In genomic region chr17:8220783-8221662, GRCh38 we compare ENCODE assay signal across 8 cellular contexts. TPM values are rescaled to one million over a fixed set of nuclear protein-coding genes. Genes with fewer than 3 reads are reported as not detected.
DNase-seq lines count a peak whose midpoint lies in the region; TF ChIP-seq lines count a peak whose summit lies in the region.

No MANE protein-coding gene starts in this region.

- H3F3A ChIP-seq in neural progenitor cell (ENCODE audit: low read depth) = peaks cover 55% of the 10 kb centered on the region

- H3K9me3 ChIP-seq in neural progenitor cell (ENCODE audit: low read depth) = no peaks in the 10 kb centered on the region

- TF ChIP-seq CTCF in GM10248 (IDR thresholded peaks at IDR 0.05; ENCODE audit: control extremely low read depth, extremely low read depth, low read depth, missing control alignments) (no peak), neural progenitor cell (IDR thresholded peaks at IDR 0.05) (peak; percentile 4)

- H3K4me2 ChIP-seq in neural progenitor cell = peak overlapping the region; percentile 87

- no peaks in the 10 kb centered on the region for H3K27me3 ChIP-seq in neural progenitor cell

- no peaks in the 10 kb centered on the region for H3K4me1 ChIP-seq in neural progenitor cell

- H3K36me3 ChIP-seq in neural progenitor cell = no peaks in the 10 kb centered on the region

- peaks cover 10% of the 10 kb centered on the region for H3K36me3 Mint-ChIP-seq in neural progenitor cell
- peaks cover 12% of the 10 kb centered on the region for H3K36me3 Mint-ChIP-seq in stimulated activated naive CD8-positive, alpha-beta T cell treated with anti-CD3 and anti-CD28 coated beads, Interleukin-15, Interleukin-2, amounts not matched to agents 100 ng/mL and 50 ng/mL, for 24 hours (ENCODE audit: low read depth)

- H3K4me1 Mint-ChIP-seq in neural progenitor cell = peaks cover 42% of the 10 kb centered on the region
- peaks cover 49% of the 10 kb centered on the region for H3K4me1 Mint-ChIP-seq in stimulated activated naive CD8-positive, alpha-beta T cell treated with anti-CD3 and anti-CD28 coated beads, Interleukin-15, Interleukin-2, amounts not matched to agents 100 ng/mL and 50 ng/mL, for 24 hours (ENCODE audit: low read depth)

- POLR2A ChIA-PET in GM10248 (lab: Yijun Ruan, JAX) = interaction anchor here (0.7 to 3.9 kb wide), 8 partner anchors 11 to 102 kb away, joined by 3 to 27 read pairs (median 4); partner anchors contain the start of genes ALOXE3, AURKB, BORCS6 and CTC1

- peaks cover 21% of the 10 kb centered on the region for H3K9me3 Mint-ChIP-seq in neural progenitor cell
- H3K9me3 Mint-ChIP-seq in stimulated activated naive CD8-positive, alpha-beta T cell treated with anti-CD3 and anti-CD28 coated beads, Interleukin-15, Interleukin-2, amounts not matched to agents 100 ng/mL and 50 ng/mL, for 24 hours = no peaks in the 10 kb centered on the region

- H3K27me3 Mint-ChIP-seq in neural progenitor cell (ENCODE audit: insufficient read depth, low read depth) = peaks cover 34% of the 10 kb centered on the region
- peaks cover 7% of the 10 kb centered on the region for H3K27me3 Mint-ChIP-seq in stimulated activated naive CD8-positive, alpha-beta T cell treated with anti-CD3 and anti-CD28 coated beads, Interleukin-15, Interleukin-2, amounts not matched to agents 100 ng/mL and 50 ng/mL, for 24 hours

- peak overlapping the region; percentile 91 for H3K4me3 ChIP-seq in neural progenitor cell

- peaks cover 5% of the 10 kb centered on the region for H4K20me1 ChIP-seq in neural progenitor cell (ENCODE audit: low read depth)

- no peak overlapping the region for H3K27ac ChIP-seq in neural progenitor cell

- H3K4me3 Mint-ChIP-seq in neural progenitor cell = peak overlapping the region; percentile 98
- H3K4me3 Mint-ChIP-seq in stimulated activated naive CD8-positive, alpha-beta T cell treated with anti-CD3 and anti-CD28 coated beads, Interleukin-15, Interleukin-2, amounts not matched to agents 100 ng/mL and 50 ng/mL, for 24 hours = peak overlapping the region; percentile 97

- no peaks in the 10 kb centered on the region for H3K79me2 ChIP-seq in neural progenitor cell (ENCODE audit: low read depth)

- peak overlapping the region; percentile 85 for H2AFZ ChIP-seq in neural progenitor cell (replicated peaks)

- peak overlapping the region; percentile 100 for H3K27ac Mint-ChIP-seq in neural progenitor cell
- H3K27ac Mint-ChIP-seq in stimulated activated naive CD8-positive, alpha-beta T cell treated with anti-CD3 and anti-CD28 coated beads, Interleukin-15, Interleukin-2, amounts not matched to agents 100 ng/mL and 50 ng/mL, for 24 hours = peak overlapping the region; percentile 99

- CTCF ChIA-PET in GM10248 (lab: Yijun Ruan, JAX) = interaction anchor here (0.6 to 4.0 kb wide), 15 partner anchors 10 to 162 kb away, joined by 3 to 30 read pairs (median 4); partner anchors contain the start of genes ALOXE3, AURKB, BORCS6 and CTC1

- no peak overlapping the region for H3K9ac ChIP-seq in neural progenitor cell

- peak; percentile 70 for DNase-seq in GM10248 (ENCODE audit: extremely low spot score)
- DNase-seq in NAMALWA (ENCODE audit: low spot score) = peak; percentile 84
- peak; percentile 96 for DNase-seq in SK-N-DZ (ENCODE audit: low spot score)
- DNase-seq in activated naive CD4-positive, alpha-beta T cell treated with Interleukin-2 at 50 U/mL for 16 hours = peak; percentile 90
- DNase-seq in foreskin melanocyte = peak; percentile 92
- DNase-seq in neural progenitor cell (ENCODE audit: low spot score) = peak; percentile 94
- DNase-seq in GM19238 (ENCODE audit: insufficient read length, low spot score) = no peak

RNA-seq across cellular contexts. Expression of gene AURKB, which starts 10.6 kb away (rescaled TPM):
- 408 and 427 TPM in 2 replicates for polyA plus RNA-seq in SK-N-DZ (2014; cell fraction: cytosol; rRNA removed)
- polyA plus RNA-seq in SK-N-DZ (2014; cell fraction: nucleus; rRNA removed) = 463 and 597 TPM in 2 replicates
- total RNA-seq in neural progenitor cell (ENCODE audit: low replicate concordance) = 149 and 156 TPM in 2 replicates

RNA-seq across cellular contexts. Expression of gene CTC1, which starts 26.8 kb away (rescaled TPM):
- polyA plus RNA-seq in SK-N-DZ (2014; cell fraction: cytosol; rRNA removed) = 5.4 and 7.0 TPM in 2 replicates
- 40.0 and 68.4 TPM in 2 replicates for polyA plus RNA-seq in SK-N-DZ (2014; cell fraction: nucleus; rRNA removed)
- 6.4 and 10.4 TPM in 2 replicates for total RNA-seq in neural progenitor cell (ENCODE audit: low replicate concordance)

RNA-seq across cellular contexts. Expression of gene PFAS, which starts 28.1 kb away (rescaled TPM):
- 102 and 111 TPM in 2 replicates for polyA plus RNA-seq in SK-N-DZ (2014; cell fraction: cytosol; rRNA removed)
- 190 and 219 TPM in 2 replicates for polyA plus RNA-seq in SK-N-DZ (2014; cell fraction: nucleus; rRNA removed)
- 64.6 and 83.5 TPM in 2 replicates for total RNA-seq in neural progenitor cell (ENCODE audit: low replicate concordance)

RNA-seq across cellular contexts. Expression of gene BORCS6, which starts 31.0 kb away (rescaled TPM):
- 7.7 and 9.6 TPM in 2 replicates for polyA plus RNA-seq in SK-N-DZ (2014; cell fraction: cytosol; rRNA removed)
- 3.0 and 7.0 TPM in 2 replicates for polyA plus RNA-seq in SK-N-DZ (2014; cell fraction: nucleus; rRNA removed)
- 0.71 and 4.1 TPM in 2 replicates for total RNA-seq in neural progenitor cell (ENCODE audit: low replicate concordance)

RNA-seq across cellular contexts. Expression of gene TMEM107, which starts 44.8 kb away (rescaled TPM):
- 32.7 and 35.3 TPM in 2 replicates for polyA plus RNA-seq in SK-N-DZ (2014; cell fraction: cytosol; rRNA removed)
- 42.2 and 44.9 TPM in 2 replicates for polyA plus RNA-seq in SK-N-DZ (2014; cell fraction: nucleus; rRNA removed)
- total RNA-seq in neural progenitor cell (ENCODE audit: low replicate concordance) = 26.0 and 45.5 TPM in 2 replicates
